Comparison of ENCODE assay signal across 16 cellular contexts in genomic region chr3:132289311-132289710, GRCh38. TPM values are rescaled to one million over a fixed set of nuclear protein-coding genes. Genes with fewer than 3 reads are reported as not detected.
"Had no signal": no experiment of that assay in that cellular context is flagged by ENCODE, and none has a peak within 500 bp of the region (broad histone marks: within the 10 kb centered on the region; RNA-seq: fewer than 3 reads in every experiment).

No MANE protein-coding gene starts in this region.

- H3K4me1 Mint-ChIP-seq: activated naive CD4-positive, alpha-beta T cell treated with anti-CD3 and anti-CD28 coated beads, Interleukin-2, amount 50 U/mL, for 24 hours had no signal

- H3K27ac ChIP-seq: gastroesophageal sphincter, heart left ventricle, tibial artery had no signal

- H3K4me3 ChIP-seq: gastroesophageal sphincter, heart left ventricle, tibial artery had no signal

- H3K9me3 Mint-ChIP-seq: activated CD4-positive, alpha-beta T cell treated with anti-CD3 and anti-CD28 coated beads, Interleukin-2, amount 10 ng/mL, durations not matched to agents 24 days and 14 days; T-helper 1 cell treated with Interleukin-12 subunit alpha and Interleukin-12 subunit beta and Interleukin-4 antibody, amounts not matched to agents 30 μg/mL and 1 μg/mL, for 36 hours had no signal

- H3K36me3 ChIP-seq: gastroesophageal sphincter, heart left ventricle, tibial artery had no signal

- H3K27ac Mint-ChIP-seq: activated CD4-positive, alpha-beta T cell treated with anti-CD3 and anti-CD28 coated beads, Interleukin-2, amount 10 ng/mL, durations not matched to agents 24 days and 14 days; activated CD8-positive, alpha-beta T cell treated with anti-CD3 and anti-CD28 coated beads, Interleukin-2, amount 10 ng/mL, durations not matched to agents 7 days and 5 days; activated naive CD4-positive, alpha-beta T cell treated with anti-CD3 and anti-CD28 coated beads, Interleukin-2, amount 50 U/mL, for 24 hours; natural killer cell; T-helper 1 cell treated with Interleukin-12 subunit alpha and Interleukin-12 subunit beta and Interleukin-4 antibody, amounts not matched to agents 30 μg/mL and 1 μg/mL, for 36 hours had no signal

- ATAC-seq: activated CD8-positive, alpha-beta T cell treated with anti-CD3 and anti-CD28 coated beads, Interleukin-2, amount 10 ng/mL, durations not matched to agents 7 days and 5 days; activated T-cell treated with anti-CD3 and anti-CD28 coated beads, Interleukin-2, amount 50 U/mL, for 4 hours; gastroesophageal sphincter; heart left ventricle; natural killer cell; stimulated activated naive CD8-positive, alpha-beta T cell treated with anti-CD3 and anti-CD28 coated beads, Interleukin-15, Interleukin-2, amounts not matched to agents 100 U/mL and 50 U/mL, for 24 hours had no signal

- H3K27me3 ChIP-seq: heart left ventricle, tibial artery had no signal

- H3K27me3 Mint-ChIP-seq: activated CD4-positive, alpha-beta T cell treated with anti-CD3 and anti-CD28 coated beads, Interleukin-2, amount 10 ng/mL, durations not matched to agents 24 days and 14 days had no signal

- H3K4me1 ChIP-seq: gastroesophageal sphincter, tibial artery had no signal

- H3K36me3 Mint-ChIP-seq: activated naive CD4-positive, alpha-beta T cell treated with anti-CD3 and anti-CD28 coated beads, Interleukin-2, amount 50 U/mL, for 24 hours; natural killer cell had no signal

- DNase-seq: activated CD4-positive, alpha-beta T cell treated with anti-CD3 and anti-CD28 coated beads, Interleukin-2, amount 10 ng/mL, durations not matched to agents 24 days and 14 days; activated CD8-positive, alpha-beta T cell treated with anti-CD3 and anti-CD28 coated beads, Interleukin-2, amount 10 ng/mL, durations not matched to agents 7 days and 5 days; activated effector memory CD4-positive, alpha-beta T cell treated with Interleukin-2 at 50 U/mL for 16 hours; activated T-cell treated with anti-CD3 and anti-CD28 coated beads, Interleukin-2, amount 50 U/mL, for 4 hours; heart left ventricle; mesendoderm; natural killer cell; retina; stimulated activated naive CD8-positive, alpha-beta T cell treated with anti-CD3 and anti-CD28 coated beads, Interleukin-15, Interleukin-2, amounts not matched to agents 100 U/mL and 50 U/mL, for 24 hours; substantia nigra; tibial artery had no signal

- H3K4me3 Mint-ChIP-seq: activated CD4-positive, alpha-beta T cell treated with anti-CD3 and anti-CD28 coated beads, Interleukin-2, amount 10 ng/mL, durations not matched to agents 24 days and 14 days; activated CD8-positive, alpha-beta T cell treated with anti-CD3 and anti-CD28 coated beads, Interleukin-2, amount 10 ng/mL, durations not matched to agents 7 days and 5 days; activated naive CD4-positive, alpha-beta T cell treated with anti-CD3 and anti-CD28 coated beads, Interleukin-2, amount 50 U/mL, for 24 hours; activated T-cell treated with anti-CD3 and anti-CD28 coated beads, Interleukin-2, amount 50 U/mL, for 4 hours; natural killer cell; T-helper 1 cell treated with Interleukin-12 subunit alpha and Interleukin-12 subunit beta and Interleukin-4 antibody, amounts not matched to agents 30 μg/mL and 1 μg/mL, for 36 hours had no signal

RNA-seq across cellular contexts. Expression of gene ACP3, which starts 27.9 kb away (rescaled TPM):
- total RNA-seq: activated CD4-positive, alpha-beta T cell treated with anti-CD3 and anti-CD28 coated beads, Interleukin-2, amount 10 ng/mL, durations not matched to agents 24 days and 14 days; activated CD8-positive, alpha-beta T cell treated with anti-CD3 and anti-CD28 coated beads, Interleukin-2, amount 10 ng/mL, durations not matched to agents 7 days and 5 days; activated T-cell treated with anti-CD3 and anti-CD28 coated beads, Interleukin-2, amount 50 U/mL, for 4 hours; astrocyte; dermis microvascular lymphatic vessel endothelial cell had no signal
